In genomic region chr3:187139126-187139894, GRCh38 we compare ENCODE assay signal across 1 cellular context.
TF ChIP-seq lines count a peak whose summit lies in the region.

RPL39L (minus strand) TSS chr3:187139496; CDS start chr3:187121300, 18,196 bp downstream.

TF ChIP-seq in K562, 482 proteins besides CTCF, POLR2A, EP300 and RAD21 (continued from another document and continues in another):
- TF ChIP-seq, protein P1, sequence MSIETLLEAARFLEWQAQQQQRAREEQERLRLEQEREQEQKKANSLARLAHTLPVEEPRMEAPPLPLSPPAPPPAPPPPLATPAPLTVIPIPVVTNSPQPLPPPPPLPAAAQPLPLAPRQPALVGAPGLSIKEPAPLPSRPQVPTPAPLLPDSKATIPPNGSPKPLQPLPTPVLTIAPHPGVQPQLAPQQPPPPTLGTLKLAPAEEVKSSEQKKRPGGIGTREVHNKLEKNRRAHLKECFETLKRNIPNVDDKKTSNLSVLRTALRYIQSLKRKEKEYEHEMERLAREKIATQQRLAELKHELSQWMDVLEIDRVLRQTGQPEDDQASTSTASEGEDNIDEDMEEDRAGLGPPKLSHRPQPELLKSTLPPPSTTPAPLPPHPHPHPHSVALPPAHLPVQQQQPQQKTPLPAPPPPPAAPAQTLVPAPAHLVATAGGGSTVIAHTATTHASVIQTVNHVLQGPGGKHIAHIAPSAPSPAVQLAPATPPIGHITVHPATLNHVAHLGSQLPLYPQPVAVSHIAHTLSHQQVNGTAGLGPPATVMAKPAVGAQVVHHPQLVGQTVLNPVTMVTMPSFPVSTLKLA (conservative IDR thresholded peaks at IDR 0.05), result peak; percentile 72 to 84
- TF ChIP-seq BDP1 (IDR thresholded peaks at IDR 0.05; ENCODE audit: insufficient read depth, insufficient read length) (no peak), RB1 (IDR thresholded peaks at IDR 0.05; ENCODE audit: low read depth) (peak; percentile 68), HSF4 (CRISPR knock-in tag; IDR thresholded peaks at IDR 0.05; ENCODE audit: borderline replicate concordance) (no peak), ZNF124 (CRISPR knock-in tag; IDR thresholded peaks at IDR 0.05) (no peak), HEY1 (CRISPR knock-in tag; IDR thresholded peaks at IDR 0.05; ENCODE audit: borderline replicate concordance) (no peak), ZBTB12 (CRISPR knock-in tag; IDR thresholded peaks at IDR 0.05) (peak; percentile 30; the same call in 1 of the 2 replicates), PML (IDR thresholded peaks at IDR 0.05; ENCODE audit: low read length) (peak; percentile 77; the same call in 1 of the 2 replicates), STAT5A (IDR thresholded peaks at IDR 0.05; ENCODE audit: borderline replicate concordance, low read length) (no peak; the same call in 1 of the 2 replicates), HINFP (tag; conservative IDR thresholded peaks at IDR 0.05; ENCODE audit: low read depth) (no peak), JUN (IDR thresholded peaks at IDR 0.05; ENCODE audit: borderline replicate concordance, low read depth, low read length) (0 out of 2 replicates have a peak, but pooled peaks have one; percentile 14), JUN (CRISPR knock-in tag; IDR thresholded peaks at IDR 0.05; ENCODE audit: borderline replicate concordance) (no peak), HMGN3 (IDR thresholded peaks at IDR 0.05; ENCODE audit: borderline replicate concordance, extremely low read depth, insufficient read length, low read depth, low read length) (peak; percentile 33), KDM1A (IDR thresholded peaks at IDR 0.05) (peak in 1 of 2 experiments; percentile 7; a peak in 2 of 4 replicates), NFE2L1 (tag; IDR thresholded peaks at IDR 0.05; ENCODE audit: borderline replicate concordance, low read depth) (no peak), NONO (IDR thresholded peaks at IDR 0.05; ENCODE audit: low read depth in 2 of 2, low read length in 1 of 2) (peak in 1 of 2 experiments; percentile 46; a peak in 1 of 4 replicates), LEF1 (IDR thresholded peaks at IDR 0.05) (no peak), TSC22D4 (tag; IDR thresholded peaks at IDR 0.05) (no peak), EHMT2 (IDR thresholded peaks at IDR 0.05) (0 out of 2 replicates have a peak, but pooled peaks have one; percentile 9), JUNB (CRISPR knock-in tag; conservative IDR thresholded peaks at IDR 0.05) (no peak), RAD51 (IDR thresholded peaks at IDR 0.05; ENCODE audit: borderline replicate concordance, low read depth) (no peak), OTX1 (CRISPR knock-in tag; IDR thresholded peaks at IDR 0.05) (no peak), MBD2 (IDR thresholded peaks at IDR 0.05; ENCODE audit: borderline replicate concordance, low read depth) (peak; percentile 17; the same call in 1 of the 2 replicates), BRF2 (IDR thresholded peaks at IDR 0.05; ENCODE audit: borderline replicate concordance, insufficient read depth, insufficient read length) (no peak), DIDO1 (tag; IDR thresholded peaks at IDR 0.05; ENCODE audit: low read depth) (no peak), ZNF518B (CRISPR knock-in tag; IDR thresholded peaks at IDR 0.05) (no peak), PHTF2 (CRISPR knock-in tag; IDR thresholded peaks at IDR 0.05) (no peak), FOXP1 (CRISPR knock-in tag; IDR thresholded peaks at IDR 0.05) (peak; percentile 37; the same call in 1 of the 2 replicates), ZNF512 (tag; IDR thresholded peaks at IDR 0.05) (no peak), CBX3 (IDR thresholded peaks at IDR 0.05; ENCODE audit: borderline replicate concordance in 1 of 2, low read length in 2 of 2) (peak in 1 of 2 experiments; percentile 27; a peak in 1 of 3 replicates)
- TF ChIP-seq, protein P2, sequence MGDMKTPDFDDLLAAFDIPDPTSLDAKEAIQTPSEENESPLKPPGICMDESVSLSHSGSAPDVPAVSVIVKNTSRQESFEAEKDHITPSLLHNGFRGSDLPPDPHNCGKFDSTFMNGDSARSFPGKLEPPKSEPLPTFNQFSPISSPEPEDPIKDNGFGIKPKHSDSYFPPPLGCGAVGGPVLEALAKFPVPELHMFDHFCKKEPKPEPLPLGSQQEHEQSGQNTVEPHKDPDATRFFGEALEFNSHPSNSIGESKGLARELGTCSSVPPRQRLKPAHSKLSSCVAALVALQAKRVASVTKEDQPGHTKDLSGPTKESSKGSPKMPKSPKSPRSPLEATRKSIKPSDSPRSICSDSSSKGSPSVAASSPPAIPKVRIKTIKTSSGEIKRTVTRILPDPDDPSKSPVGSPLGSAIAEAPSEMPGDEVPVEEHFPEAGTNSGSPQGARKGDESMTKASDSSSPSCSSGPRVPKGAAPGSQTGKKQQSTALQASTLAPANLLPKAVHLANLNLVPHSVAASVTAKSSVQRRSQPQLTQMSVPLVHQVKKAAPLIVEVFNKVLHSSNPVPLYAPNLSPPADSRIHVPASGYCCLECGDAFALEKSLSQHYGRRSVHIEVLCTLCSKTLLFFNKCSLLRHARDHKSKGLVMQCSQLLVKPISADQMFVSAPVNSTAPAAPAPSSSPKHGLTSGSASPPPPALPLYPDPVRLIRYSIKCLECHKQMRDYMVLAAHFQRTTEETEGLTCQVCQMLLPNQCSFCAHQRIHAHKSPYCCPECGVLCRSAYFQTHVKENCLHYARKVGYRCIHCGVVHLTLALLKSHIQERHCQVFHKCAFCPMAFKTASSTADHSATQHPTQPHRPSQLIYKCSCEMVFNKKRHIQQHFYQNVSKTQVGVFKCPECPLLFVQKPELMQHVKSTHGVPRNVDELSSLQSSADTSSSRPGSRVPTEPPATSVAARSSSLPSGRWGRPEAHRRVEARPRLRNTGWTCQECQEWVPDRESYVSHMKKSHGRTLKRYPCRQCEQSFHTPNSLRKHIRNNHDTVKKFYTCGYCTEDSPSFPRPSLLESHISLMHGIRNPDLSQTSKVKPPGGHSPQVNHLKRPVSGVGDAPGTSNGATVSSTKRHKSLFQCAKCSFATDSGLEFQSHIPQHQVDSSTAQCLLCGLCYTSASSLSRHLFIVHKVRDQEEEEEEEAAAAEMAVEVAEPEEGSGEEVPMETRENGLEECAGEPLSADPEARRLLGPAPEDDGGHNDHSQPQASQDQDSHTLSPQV (IDR thresholded peaks at IDR 0.05), result 0 out of 2 replicates have a peak, but pooled peaks have one; percentile 49
- TF ChIP-seq, protein P3, sequence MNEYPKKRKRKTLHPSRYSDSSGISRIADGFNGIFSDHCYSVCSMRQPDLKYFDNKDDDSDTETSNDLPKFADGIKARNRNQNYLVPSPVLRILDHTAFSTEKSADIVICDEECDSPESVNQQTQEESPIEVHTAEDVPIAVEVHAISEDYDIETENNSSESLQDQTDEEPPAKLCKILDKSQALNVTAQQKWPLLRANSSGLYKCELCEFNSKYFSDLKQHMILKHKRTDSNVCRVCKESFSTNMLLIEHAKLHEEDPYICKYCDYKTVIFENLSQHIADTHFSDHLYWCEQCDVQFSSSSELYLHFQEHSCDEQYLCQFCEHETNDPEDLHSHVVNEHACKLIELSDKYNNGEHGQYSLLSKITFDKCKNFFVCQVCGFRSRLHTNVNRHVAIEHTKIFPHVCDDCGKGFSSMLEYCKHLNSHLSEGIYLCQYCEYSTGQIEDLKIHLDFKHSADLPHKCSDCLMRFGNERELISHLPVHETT (CRISPR knock-in tag; conservative IDR thresholded peaks at IDR 0.05 in 1 of 2, IDR thresholded peaks at IDR 0.05 in 1 of 2), result peak in 1 of 2 experiments; percentile 27; a peak in 1 of 4 replicates
- TF ChIP-seq, protein P4, sequence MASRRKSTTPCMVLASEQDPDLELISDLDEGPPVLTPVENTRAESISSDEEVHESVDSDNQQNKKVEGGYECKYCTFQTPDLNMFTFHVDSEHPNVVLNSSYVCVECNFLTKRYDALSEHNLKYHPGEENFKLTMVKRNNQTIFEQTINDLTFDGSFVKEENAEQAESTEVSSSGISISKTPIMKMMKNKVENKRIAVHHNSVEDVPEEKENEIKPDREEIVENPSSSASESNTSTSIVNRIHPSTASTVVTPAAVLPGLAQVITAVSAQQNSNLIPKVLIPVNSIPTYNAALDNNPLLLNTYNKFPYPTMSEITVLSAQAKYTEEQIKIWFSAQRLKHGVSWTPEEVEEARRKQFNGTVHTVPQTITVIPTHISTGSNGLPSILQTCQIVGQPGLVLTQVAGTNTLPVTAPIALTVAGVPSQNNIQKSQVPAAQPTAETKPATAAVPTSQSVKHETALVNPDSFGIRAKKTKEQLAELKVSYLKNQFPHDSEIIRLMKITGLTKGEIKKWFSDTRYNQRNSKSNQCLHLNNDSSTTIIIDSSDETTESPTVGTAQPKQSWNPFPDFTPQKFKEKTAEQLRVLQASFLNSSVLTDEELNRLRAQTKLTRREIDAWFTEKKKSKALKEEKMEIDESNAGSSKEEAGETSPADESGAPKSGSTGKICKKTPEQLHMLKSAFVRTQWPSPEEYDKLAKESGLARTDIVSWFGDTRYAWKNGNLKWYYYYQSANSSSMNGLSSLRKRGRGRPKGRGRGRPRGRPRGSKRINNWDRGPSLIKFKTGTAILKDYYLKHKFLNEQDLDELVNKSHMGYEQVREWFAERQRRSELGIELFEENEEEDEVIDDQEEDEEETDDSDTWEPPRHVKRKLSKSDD (conservative IDR thresholded peaks at IDR 0.05; ENCODE audit: low read length), result 0 out of 2 replicates have a peak, but pooled peaks have one; percentile 25
- TF ChIP-seq, protein P5, sequence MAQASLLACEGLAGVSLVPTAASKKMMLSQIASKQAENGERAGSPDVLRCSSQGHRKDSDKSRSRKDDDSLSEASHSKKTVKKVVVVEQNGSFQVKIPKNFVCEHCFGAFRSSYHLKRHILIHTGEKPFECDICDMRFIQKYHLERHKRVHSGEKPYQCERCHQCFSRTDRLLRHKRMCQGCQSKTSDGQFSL (CRISPR knock-in tag; IDR thresholded peaks at IDR 0.05), result no peak
- TF ChIP-seq, protein P5 (tag; IDR thresholded peaks at IDR 0.05), result no peak
